ENCODE assay signal across 25 cellular contexts in the genomic region with DNA sequence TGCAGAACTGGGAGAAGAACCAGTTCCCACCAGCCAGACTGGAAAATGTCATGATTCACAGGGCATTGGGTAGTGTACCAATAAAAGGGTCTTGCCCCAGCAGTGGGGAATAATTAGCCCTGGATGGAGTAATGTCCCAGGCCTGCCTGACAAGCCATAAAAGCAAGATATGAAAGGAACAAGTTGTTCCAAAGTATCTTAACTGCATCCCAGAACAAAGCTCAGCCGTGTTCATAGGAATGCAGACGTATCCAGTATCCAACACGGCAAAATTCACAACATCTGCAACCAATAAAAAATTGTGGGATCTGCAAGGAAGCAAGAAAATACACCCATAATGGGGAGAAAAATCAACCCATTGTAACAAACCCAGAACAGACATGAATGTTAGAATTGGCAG. TPM values are rescaled to one million over a fixed set of nuclear protein-coding genes. Genes with fewer than 3 reads are reported as not detected.
"Had no signal": no experiment of that assay in that cellular context is flagged by ENCODE, and none has a peak within 500 bp of the region (broad histone marks: within the 10 kb centered on the region; RNA-seq: fewer than 3 reads in every experiment).

No MANE protein-coding gene starts in this region.

- H3K4me2 ChIP-seq: smooth muscle cell had no signal

- H3K36me3 ChIP-seq: brain microvascular endothelial cell, suprapubic skin had no signal

- H3K27ac ChIP-seq: brain microvascular endothelial cell, dorsolateral prefrontal cortex, epithelial cell of prostate, suprapubic skin had no signal

- H3K9me3 ChIP-seq: suprapubic skin had no signal

- DNase-seq: activated CD4-positive, alpha-beta memory T cell treated with anti-CD3 and anti-CD28 coated beads, Interleukin-2, amount 10 ng/mL, durations not matched to agents 7 days and 5 days; activated CD4-positive, alpha-beta T cell treated with anti-CD3 and anti-CD28 coated beads for 36 hours; activated CD8-positive, alpha-beta memory T cell treated with anti-CD3 and anti-CD28 coated beads, Interleukin-2, amount 10 ng/mL, durations not matched to agents 7 days and 5 days; activated naive CD8-positive, alpha-beta T cell treated with anti-CD3 and anti-CD28 coated beads for 36 hours; brain microvascular endothelial cell; central memory CD4-positive, alpha-beta T cell; dorsolateral prefrontal cortex; hippocampal formation; islet precursor cell; mammary epithelial cell; midbrain; nephron progenitor cell; nucleus accumbens; posterior cingulate gyrus; stimulated activated CD4-positive, alpha-beta T cell treated with anti-CD3 and anti-CD28 coated beads, Interleukin-4, amount 100 ng/mL, for 1 hour; stimulated activated naive CD8-positive, alpha-beta T cell treated with anti-CD3 and anti-CD28 coated beads, Interleukin-15, amount 100 ng/mL, for 72 hours had no signal

- H3K4me3 Mint-ChIP-seq: activated CD4-positive, alpha-beta memory T cell treated with anti-CD3 and anti-CD28 coated beads, Interleukin-2, amount 10 ng/mL, durations not matched to agents 7 days and 5 days; activated CD4-positive, alpha-beta T cell treated with anti-CD3 and anti-CD28 coated beads for 36 hours; activated CD8-positive, alpha-beta memory T cell treated with anti-CD3 and anti-CD28 coated beads, Interleukin-2, amount 10 ng/mL, durations not matched to agents 7 days and 5 days; activated naive CD8-positive, alpha-beta T cell treated with anti-CD3 and anti-CD28 coated beads for 36 hours; nephron progenitor cell; stimulated activated naive CD8-positive, alpha-beta T cell treated with anti-CD3 and anti-CD28 coated beads, Interleukin-15, amount 100 ng/mL, for 72 hours; type B pancreatic cell had no signal

- FAIRE-seq: colon had no signal

- H3K27ac Mint-ChIP-seq: activated CD4-positive, alpha-beta memory T cell treated with anti-CD3 and anti-CD28 coated beads, Interleukin-2, amount 10 ng/mL, durations not matched to agents 7 days and 5 days; activated CD4-positive, alpha-beta T cell treated with anti-CD3 and anti-CD28 coated beads for 36 hours; activated CD8-positive, alpha-beta memory T cell treated with anti-CD3 and anti-CD28 coated beads, Interleukin-2, amount 10 ng/mL, durations not matched to agents 7 days and 5 days; activated naive CD8-positive, alpha-beta T cell treated with anti-CD3 and anti-CD28 coated beads for 36 hours; nephron progenitor cell; stimulated activated naive CD8-positive, alpha-beta T cell treated with anti-CD3 and anti-CD28 coated beads, Interleukin-15, amount 100 ng/mL, for 72 hours had no signal

- H3K4me3 ChIP-seq: dorsolateral prefrontal cortex, smooth muscle cell, suprapubic skin had no signal

- H3K4me1 Mint-ChIP-seq: activated CD4-positive, alpha-beta T cell treated with anti-CD3 and anti-CD28 coated beads for 36 hours; activated CD8-positive, alpha-beta memory T cell treated with anti-CD3 and anti-CD28 coated beads, Interleukin-2, amount 10 ng/mL, durations not matched to agents 7 days and 5 days; activated naive CD8-positive, alpha-beta T cell treated with anti-CD3 and anti-CD28 coated beads for 36 hours; stimulated activated naive CD8-positive, alpha-beta T cell treated with anti-CD3 and anti-CD28 coated beads, Interleukin-15, amount 100 ng/mL, for 72 hours had no signal

- H3K36me3 Mint-ChIP-seq: activated CD8-positive, alpha-beta memory T cell treated with anti-CD3 and anti-CD28 coated beads, Interleukin-2, amount 10 ng/mL, durations not matched to agents 7 days and 5 days; type B pancreatic cell had no signal

RNA-seq across cellular contexts. Expression of gene ASCL2, which starts 47.9 kb away (rescaled TPM):
- total RNA-seq: glomerular endothelial cell, mammary epithelial cell, myocyte, smooth muscle cell had no signal

RNA-seq across cellular contexts. Expression of gene TH, which starts 50.9 kb away (rescaled TPM):
- total RNA-seq: activated CD4-positive, alpha-beta memory T cell treated with anti-CD3 and anti-CD28 coated beads, Interleukin-2, amount 10 ng/mL, durations not matched to agents 7 days and 5 days; activated CD4-positive, alpha-beta T cell treated with anti-CD3 and anti-CD28 coated beads for 36 hours; activated CD8-positive, alpha-beta memory T cell treated with anti-CD3 and anti-CD28 coated beads, Interleukin-2, amount 10 ng/mL, durations not matched to agents 7 days and 5 days; activated naive CD8-positive, alpha-beta T cell treated with anti-CD3 and anti-CD28 coated beads for 36 hours; left lobe of liver; myocyte; smooth muscle cell; WTC11 had no signal
- polyA plus RNA-seq: smooth muscle cell had no signal
